ENCODE assay signal across 1 cellular context in the genomic region with DNA sequence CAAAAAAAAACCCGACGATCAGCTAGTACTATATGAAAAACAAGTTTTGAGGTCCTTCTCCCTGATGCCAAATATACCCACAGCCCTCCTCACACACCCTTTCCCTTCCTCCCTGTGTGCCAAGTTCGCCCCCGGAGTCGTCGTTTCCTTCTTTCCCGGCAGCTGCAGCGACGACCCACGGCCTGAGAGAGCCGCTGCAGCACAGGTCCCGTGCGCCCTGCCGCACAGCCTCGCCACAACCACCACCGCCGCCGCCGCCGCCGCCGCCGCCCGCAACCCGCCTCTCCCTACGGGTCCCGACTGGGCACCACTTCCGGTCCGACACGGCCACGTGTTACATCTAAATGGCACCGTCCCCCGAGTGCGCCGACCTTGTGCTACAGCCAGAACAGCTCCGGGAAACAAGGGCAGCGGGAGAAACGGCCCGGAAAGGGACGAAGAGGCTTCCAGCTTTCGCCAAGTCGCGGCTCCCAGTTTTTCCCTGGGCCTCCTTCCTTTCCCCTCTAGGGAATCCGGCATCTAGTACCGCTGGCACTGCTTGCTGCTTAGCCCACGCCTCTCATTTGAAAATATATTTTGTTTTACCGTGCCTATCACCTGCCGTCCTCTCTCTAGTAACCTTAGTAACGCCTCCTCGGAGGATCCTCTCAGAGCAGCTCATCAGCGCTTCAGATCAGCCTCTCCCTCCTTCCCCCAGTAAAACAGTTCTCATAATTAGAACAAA.
TF ChIP-seq lines count a peak whose summit lies in the region.

A gene with protein sequence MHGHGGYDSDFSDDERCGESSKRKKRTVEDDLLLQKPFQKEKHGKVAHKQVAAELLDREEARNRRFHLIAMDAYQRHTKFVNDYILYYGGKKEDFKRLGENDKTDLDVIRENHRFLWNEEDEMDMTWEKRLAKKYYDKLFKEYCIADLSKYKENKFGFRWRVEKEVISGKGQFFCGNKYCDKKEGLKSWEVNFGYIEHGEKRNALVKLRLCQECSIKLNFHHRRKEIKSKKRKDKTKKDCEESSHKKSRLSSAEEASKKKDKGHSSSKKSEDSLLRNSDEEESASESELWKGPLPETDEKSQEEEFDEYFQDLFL (minus strand): TSS at position 315 of the 724 bp plus-strand sequence. CDS start 2,486 bp downstream, outside the sequence.

TF ChIP-seq in K562, 482 proteins besides CTCF, POLR2A, EP300 and RAD21 (continued from another document and continues in another):
- TF ChIP-seq JUND (IDR thresholded peaks at IDR 0.05; ENCODE audit: borderline replicate concordance, low read depth, low read length) (peak; percentile 52; the same call in 1 of the 2 replicates), JUND (tag; IDR thresholded peaks at IDR 0.05; ENCODE audit: borderline replicate concordance, low read depth, low read length) (no peak; the same call in 2 of the 3 replicates), SRSF9 (IDR thresholded peaks at IDR 0.05; ENCODE audit: borderline replicate concordance, low read depth, low read length) (no peak), HNRNPH1 (optimal IDR thresholded peaks at IDR 0.05; ENCODE audit: low read depth, low read length) (no peak), KLF13 (tag; IDR thresholded peaks at IDR 0.05; ENCODE audit: borderline replicate concordance, low read depth) (0 out of 2 replicates have a peak, but pooled peaks have one; percentile 16), SMAD4 (CRISPR knock-in tag; conservative IDR thresholded peaks at IDR 0.05) (peak; percentile 68; the same call in 1 of the 2 replicates), NONO (IDR thresholded peaks at IDR 0.05; ENCODE audit: low read depth in 2 of 2, low read length in 1 of 2) (peak in 1 of 2 experiments; percentile 69; a peak in 1 of 4 replicates), HNRNPL (IDR thresholded peaks at IDR 0.05; ENCODE audit: low read depth, low read length) (0 out of 2 replicates have a peak, but pooled peaks have one; percentile 24), CBX5 (IDR thresholded peaks at IDR 0.05; ENCODE audit: borderline replicate concordance, low read depth) (no peak), EHMT2 (IDR thresholded peaks at IDR 0.05) (peak; percentile 56; the same call in 1 of the 2 replicates), GABPB1 (CRISPR knock-in tag; IDR thresholded peaks at IDR 0.05) (peak; percentile 99), FOS (IDR thresholded peaks at IDR 0.05; ENCODE audit: extremely low read depth, insufficient read length) (no peak), SIX5 (IDR thresholded peaks at IDR 0.05; ENCODE audit: borderline replicate concordance in 1 of 2, insufficient read depth in 1 of 2, low read depth in 1 of 2, low read length in 2 of 2) (peak in 1 of 2 experiments; percentile 39; a peak in 2 of 4 replicates), PCBP2 (IDR thresholded peaks at IDR 0.05; ENCODE audit: low read depth, low read length, poor library complexity, severe bottlenecking) (no peak), ZNF347 (CRISPR knock-in tag; IDR thresholded peaks at IDR 0.05; ENCODE audit: low read depth) (no peak), ZNF253 (CRISPR knock-in tag; conservative IDR thresholded peaks at IDR 0.05) (no peak), ZNF121 (CRISPR knock-in tag; conservative IDR thresholded peaks at IDR 0.05) (no peak), MYC (IDR thresholded peaks at IDR 0.05; ENCODE audit: low read depth, low read length) (peak; percentile 66; the same call in 1 of the 2 replicates), MYC (CRISPR knock-in tag; IDR thresholded peaks at IDR 0.05; ENCODE audit: borderline replicate concordance, low read depth) (no peak; the same call in 1 of the 2 replicates), CREM (IDR thresholded peaks at IDR 0.05; ENCODE audit: low read depth) (peak; percentile 88), FOXJ3 (CRISPR knock-in tag; IDR thresholded peaks at IDR 0.05) (no peak), ZKSCAN3 (CRISPR knock-in tag; IDR thresholded peaks at IDR 0.05) (no peak), NFYB (IDR thresholded peaks at IDR 0.05; ENCODE audit: extremely low read depth, insufficient read length) (no peak), CHD2 (IDR thresholded peaks at IDR 0.05; ENCODE audit: low read depth, low read length) (0 out of 2 replicates have a peak, but pooled peaks have one; percentile 39), CXXC5 (CRISPR knock-in tag; IDR thresholded peaks at IDR 0.05) (peak; percentile 83), TAF1 (IDR thresholded peaks at IDR 0.05; ENCODE audit: control insufficient read depth, extremely low read depth, insufficient read depth, low read length, severe bottlenecking) (peak; percentile 80), MAFK (IDR thresholded peaks at IDR 0.05; ENCODE audit: low read length) (0 out of 2 replicates have a peak, but pooled peaks have one; percentile 29), TCF7 (IDR thresholded peaks at IDR 0.05; ENCODE audit: borderline replicate concordance) (peak; percentile 49; the same call in 1 of the 2 replicates)
- TF ChIP-seq, protein P1, sequence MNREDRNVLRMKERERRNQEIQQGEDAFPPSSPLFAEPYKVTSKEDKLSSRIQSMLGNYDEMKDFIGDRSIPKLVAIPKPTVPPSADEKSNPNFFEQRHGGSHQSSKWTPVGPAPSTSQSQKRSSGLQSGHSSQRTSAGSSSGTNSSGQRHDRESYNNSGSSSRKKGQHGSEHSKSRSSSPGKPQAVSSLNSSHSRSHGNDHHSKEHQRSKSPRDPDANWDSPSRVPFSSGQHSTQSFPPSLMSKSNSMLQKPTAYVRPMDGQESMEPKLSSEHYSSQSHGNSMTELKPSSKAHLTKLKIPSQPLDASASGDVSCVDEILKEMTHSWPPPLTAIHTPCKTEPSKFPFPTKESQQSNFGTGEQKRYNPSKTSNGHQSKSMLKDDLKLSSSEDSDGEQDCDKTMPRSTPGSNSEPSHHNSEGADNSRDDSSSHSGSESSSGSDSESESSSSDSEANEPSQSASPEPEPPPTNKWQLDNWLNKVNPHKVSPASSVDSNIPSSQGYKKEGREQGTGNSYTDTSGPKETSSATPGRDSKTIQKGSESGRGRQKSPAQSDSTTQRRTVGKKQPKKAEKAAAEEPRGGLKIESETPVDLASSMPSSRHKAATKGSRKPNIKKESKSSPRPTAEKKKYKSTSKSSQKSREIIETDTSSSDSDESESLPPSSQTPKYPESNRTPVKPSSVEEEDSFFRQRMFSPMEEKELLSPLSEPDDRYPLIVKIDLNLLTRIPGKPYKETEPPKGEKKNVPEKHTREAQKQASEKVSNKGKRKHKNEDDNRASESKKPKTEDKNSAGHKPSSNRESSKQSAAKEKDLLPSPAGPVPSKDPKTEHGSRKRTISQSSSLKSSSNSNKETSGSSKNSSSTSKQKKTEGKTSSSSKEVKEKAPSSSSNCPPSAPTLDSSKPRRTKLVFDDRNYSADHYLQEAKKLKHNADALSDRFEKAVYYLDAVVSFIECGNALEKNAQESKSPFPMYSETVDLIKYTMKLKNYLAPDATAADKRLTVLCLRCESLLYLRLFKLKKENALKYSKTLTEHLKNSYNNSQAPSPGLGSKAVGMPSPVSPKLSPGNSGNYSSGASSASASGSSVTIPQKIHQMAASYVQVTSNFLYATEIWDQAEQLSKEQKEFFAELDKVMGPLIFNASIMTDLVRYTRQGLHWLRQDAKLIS (CRISPR knock-in tag; IDR thresholded peaks at IDR 0.05), result no peak
- TF ChIP-seq, protein P2, sequence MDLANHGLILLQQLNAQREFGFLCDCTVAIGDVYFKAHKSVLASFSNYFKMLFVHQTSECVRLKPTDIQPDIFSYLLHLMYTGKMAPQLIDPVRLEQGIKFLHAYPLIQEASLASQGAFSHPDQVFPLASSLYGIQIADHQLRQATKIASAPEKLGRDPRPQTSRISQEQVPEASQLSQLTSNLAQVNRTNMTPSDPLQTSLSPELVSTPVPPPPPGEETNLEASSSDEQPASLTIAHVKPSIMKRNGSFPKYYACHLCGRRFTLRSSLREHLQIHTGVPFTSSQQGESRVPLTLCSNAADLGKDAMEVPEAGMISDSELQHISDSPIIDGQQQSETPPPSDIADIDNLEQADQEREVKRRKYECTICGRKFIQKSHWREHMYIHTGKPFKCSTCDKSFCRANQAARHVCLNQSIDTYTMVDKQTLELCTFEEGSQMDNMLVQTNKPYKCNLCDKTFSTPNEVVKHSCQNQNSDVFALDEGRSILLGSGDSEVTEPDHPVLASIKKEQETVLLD (IDR thresholded peaks at IDR 0.05), result peak; percentile 60; the same call in 1 of the 2 replicates
- TF ChIP-seq, protein P3, sequence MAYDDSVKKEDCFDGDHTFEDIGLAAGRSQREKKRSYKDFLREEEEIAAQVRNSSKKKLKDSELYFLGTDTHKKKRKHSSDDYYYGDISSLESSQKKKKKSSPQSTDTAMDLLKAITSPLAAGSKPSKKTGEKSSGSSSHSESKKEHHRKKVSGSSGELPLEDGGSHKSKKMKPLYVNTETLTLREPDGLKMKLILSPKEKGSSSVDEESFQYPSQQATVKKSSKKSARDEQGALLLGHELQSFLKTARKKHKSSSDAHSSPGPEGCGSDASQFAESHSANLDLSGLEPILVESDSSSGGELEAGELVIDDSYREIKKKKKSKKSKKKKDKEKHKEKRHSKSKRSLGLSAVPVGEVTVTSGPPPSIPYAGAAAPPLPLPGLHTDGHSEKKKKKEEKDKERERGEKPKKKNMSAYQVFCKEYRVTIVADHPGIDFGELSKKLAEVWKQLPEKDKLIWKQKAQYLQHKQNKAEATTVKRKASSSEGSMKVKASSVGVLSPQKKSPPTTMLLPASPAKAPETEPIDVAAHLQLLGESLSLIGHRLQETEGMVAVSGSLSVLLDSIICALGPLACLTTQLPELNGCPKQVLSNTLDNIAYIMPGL (CRISPR knock-in tag; IDR thresholded peaks at IDR 0.05), result no peak
- TF ChIP-seq, protein P4, sequence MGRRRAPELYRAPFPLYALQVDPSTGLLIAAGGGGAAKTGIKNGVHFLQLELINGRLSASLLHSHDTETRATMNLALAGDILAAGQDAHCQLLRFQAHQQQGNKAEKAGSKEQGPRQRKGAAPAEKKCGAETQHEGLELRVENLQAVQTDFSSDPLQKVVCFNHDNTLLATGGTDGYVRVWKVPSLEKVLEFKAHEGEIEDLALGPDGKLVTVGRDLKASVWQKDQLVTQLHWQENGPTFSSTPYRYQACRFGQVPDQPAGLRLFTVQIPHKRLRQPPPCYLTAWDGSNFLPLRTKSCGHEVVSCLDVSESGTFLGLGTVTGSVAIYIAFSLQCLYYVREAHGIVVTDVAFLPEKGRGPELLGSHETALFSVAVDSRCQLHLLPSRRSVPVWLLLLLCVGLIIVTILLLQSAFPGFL (CRISPR knock-in tag; IDR thresholded peaks at IDR 0.05), result no peak
- TF ChIP-seq, protein P5, sequence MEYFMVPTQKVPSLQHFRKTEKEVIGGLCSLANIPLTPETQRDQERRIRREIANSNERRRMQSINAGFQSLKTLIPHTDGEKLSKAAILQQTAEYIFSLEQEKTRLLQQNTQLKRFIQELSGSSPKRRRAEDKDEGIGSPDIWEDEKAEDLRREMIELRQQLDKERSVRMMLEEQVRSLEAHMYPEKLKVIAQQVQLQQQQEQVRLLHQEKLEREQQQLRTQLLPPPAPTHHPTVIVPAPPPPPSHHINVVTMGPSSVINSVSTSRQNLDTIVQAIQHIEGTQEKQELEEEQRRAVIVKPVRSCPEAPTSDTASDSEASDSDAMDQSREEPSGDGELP (CRISPR knock-in tag; IDR thresholded peaks at IDR 0.05; ENCODE audit: borderline replicate concordance), result peak; percentile 83
- TF ChIP-seq, protein P6, sequence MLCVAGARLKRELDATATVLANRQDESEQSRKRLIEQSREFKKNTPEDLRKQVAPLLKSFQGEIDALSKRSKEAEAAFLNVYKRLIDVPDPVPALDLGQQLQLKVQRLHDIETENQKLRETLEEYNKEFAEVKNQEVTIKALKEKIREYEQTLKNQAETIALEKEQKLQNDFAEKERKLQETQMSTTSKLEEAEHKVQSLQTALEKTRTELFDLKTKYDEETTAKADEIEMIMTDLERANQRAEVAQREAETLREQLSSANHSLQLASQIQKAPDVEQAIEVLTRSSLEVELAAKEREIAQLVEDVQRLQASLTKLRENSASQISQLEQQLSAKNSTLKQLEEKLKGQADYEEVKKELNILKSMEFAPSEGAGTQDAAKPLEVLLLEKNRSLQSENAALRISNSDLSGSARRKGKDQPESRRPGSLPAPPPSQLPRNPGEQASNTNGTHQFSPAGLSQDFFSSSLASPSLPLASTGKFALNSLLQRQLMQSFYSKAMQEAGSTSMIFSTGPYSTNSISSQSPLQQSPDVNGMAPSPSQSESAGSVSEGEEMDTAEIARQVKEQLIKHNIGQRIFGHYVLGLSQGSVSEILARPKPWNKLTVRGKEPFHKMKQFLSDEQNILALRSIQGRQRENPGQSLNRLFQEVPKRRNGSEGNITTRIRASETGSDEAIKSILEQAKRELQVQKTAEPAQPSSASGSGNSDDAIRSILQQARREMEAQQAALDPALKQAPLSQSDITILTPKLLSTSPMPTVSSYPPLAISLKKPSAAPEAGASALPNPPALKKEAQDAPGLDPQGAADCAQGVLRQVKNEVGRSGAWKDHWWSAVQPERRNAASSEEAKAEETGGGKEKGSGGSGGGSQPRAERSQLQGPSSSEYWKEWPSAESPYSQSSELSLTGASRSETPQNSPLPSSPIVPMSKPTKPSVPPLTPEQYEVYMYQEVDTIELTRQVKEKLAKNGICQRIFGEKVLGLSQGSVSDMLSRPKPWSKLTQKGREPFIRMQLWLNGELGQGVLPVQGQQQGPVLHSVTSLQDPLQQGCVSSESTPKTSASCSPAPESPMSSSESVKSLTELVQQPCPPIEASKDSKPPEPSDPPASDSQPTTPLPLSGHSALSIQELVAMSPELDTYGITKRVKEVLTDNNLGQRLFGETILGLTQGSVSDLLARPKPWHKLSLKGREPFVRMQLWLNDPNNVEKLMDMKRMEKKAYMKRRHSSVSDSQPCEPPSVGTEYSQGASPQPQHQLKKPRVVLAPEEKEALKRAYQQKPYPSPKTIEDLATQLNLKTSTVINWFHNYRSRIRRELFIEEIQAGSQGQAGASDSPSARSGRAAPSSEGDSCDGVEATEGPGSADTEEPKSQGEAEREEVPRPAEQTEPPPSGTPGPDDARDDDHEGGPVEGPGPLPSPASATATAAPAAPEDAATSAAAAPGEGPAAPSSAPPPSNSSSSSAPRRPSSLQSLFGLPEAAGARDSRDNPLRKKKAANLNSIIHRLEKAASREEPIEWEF (CRISPR knock-in tag; IDR thresholded peaks at IDR 0.05), result no peak
- TF ChIP-seq, protein P7, sequence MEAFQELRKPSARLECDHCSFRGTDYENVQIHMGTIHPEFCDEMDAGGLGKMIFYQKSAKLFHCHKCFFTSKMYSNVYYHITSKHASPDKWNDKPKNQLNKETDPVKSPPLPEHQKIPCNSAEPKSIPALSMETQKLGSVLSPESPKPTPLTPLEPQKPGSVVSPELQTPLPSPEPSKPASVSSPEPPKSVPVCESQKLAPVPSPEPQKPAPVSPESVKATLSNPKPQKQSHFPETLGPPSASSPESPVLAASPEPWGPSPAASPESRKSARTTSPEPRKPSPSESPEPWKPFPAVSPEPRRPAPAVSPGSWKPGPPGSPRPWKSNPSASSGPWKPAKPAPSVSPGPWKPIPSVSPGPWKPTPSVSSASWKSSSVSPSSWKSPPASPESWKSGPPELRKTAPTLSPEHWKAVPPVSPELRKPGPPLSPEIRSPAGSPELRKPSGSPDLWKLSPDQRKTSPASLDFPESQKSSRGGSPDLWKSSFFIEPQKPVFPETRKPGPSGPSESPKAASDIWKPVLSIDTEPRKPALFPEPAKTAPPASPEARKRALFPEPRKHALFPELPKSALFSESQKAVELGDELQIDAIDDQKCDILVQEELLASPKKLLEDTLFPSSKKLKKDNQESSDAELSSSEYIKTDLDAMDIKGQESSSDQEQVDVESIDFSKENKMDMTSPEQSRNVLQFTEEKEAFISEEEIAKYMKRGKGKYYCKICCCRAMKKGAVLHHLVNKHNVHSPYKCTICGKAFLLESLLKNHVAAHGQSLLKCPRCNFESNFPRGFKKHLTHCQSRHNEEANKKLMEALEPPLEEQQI (IDR thresholded peaks at IDR 0.05), result peak; percentile 77; the same call in 1 of the 2 replicates
- TF ChIP-seq, protein P8, sequence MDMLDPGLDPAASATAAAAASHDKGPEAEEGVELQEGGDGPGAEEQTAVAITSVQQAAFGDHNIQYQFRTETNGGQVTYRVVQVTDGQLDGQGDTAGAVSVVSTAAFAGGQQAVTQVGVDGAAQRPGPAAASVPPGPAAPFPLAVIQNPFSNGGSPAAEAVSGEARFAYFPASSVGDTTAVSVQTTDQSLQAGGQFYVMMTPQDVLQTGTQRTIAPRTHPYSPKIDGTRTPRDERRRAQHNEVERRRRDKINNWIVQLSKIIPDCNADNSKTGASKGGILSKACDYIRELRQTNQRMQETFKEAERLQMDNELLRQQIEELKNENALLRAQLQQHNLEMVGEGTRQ (CRISPR knock-in tag; IDR thresholded peaks at IDR 0.05), result peak; percentile 65
